ENCODE assay signal across 30 cellular contexts in the genomic region with DNA sequence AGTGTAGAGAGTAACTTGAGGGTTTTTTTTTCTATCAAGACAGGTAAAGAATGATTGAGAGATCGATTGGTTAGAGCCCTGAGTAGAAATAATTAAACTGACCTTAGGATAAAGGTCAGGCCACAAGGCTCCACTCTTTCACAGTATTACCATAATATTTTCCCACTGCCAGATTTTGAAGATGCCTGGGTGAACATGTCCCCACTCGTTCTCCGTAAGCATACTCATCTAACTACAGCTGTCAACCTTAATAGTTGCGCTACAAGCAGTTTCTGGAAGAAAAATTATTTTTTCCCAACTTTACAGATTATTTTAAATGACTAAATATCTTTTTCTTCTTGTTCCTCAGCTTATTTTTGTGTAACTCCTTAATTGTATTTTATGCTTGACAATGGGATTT.
"Had no signal": no experiment of that assay in that cellular context is flagged by ENCODE, and none has a peak within 500 bp of the region (broad histone marks: within the 10 kb centered on the region; RNA-seq: fewer than 3 reads in every experiment).

No MANE protein-coding gene starts in this region.

- H3K27ac ChIP-seq: adrenal gland, body of pancreas, brain microvascular endothelial cell, cardiac muscle cell, VCaP had no signal

- H3K4me1 ChIP-seq: adrenal gland, body of pancreas had no signal

- H3K4me3 ChIP-seq: adrenal gland, body of pancreas, cardiac muscle cell had no signal

- H3K36me3 ChIP-seq: adrenal gland, brain microvascular endothelial cell, cardiac muscle cell had no signal

- H3K9me3 ChIP-seq: body of pancreas had no signal

- DNase-seq: activated B cell treated with CpG ODN at 0.5 μM for 24 hours; activated CD4-positive, alpha-beta memory T cell treated with anti-CD3 and anti-CD28 coated beads for 36 hours; activated CD4-positive, alpha-beta T cell treated with anti-CD3 and anti-CD28 coated beads for 4 hours; activated CD4-positive, alpha-beta T cell treated with anti-CD3 and anti-CD28 coated beads, Interleukin-2, amount 10 ng/mL, durations not matched to agents 24 days and 14 days; activated CD4-positive, alpha-beta T cell treated with anti-CD3 and anti-CD28 coated beads, Interleukin-2, amount 50 U/mL, for 1 hour; activated CD4-positive, alpha-beta T cell treated with anti-CD3 and anti-CD28 coated beads, Interleukin-2, amount 50 U/mL, for 4 hours; activated CD4-positive, CD25-positive, alpha-beta regulatory T cell treated with anti-CD3 and anti-CD28 coated beads, Interleukin-2, amount 50 U/mL, for 72 hours; activated CD8-positive, alpha-beta memory T cell treated with anti-CD3 and anti-CD28 coated beads, Interleukin-2, amount 50 U/mL, for 4 hours; activated CD8-positive, alpha-beta T cell treated with anti-CD3 and anti-CD28 coated beads for 36 hours; activated effector memory CD4-positive, alpha-beta T cell treated with anti-CD3 and anti-CD28 coated beads, Interleukin-2, amount 50 U/mL, for 16 hours; activated gamma-delta T cell treated with Interleukin-2 at 50 U/mL for 16 hours; activated naive CD4-positive, alpha-beta T cell; activated naive CD4-positive, alpha-beta T cell treated with anti-CD3 and anti-CD28 coated beads for 36 hours; activated naive CD4-positive, alpha-beta T cell treated with anti-CD3 and anti-CD28 coated beads, Interleukin-2, amount 50 U/mL, for 16 hours; activated naive CD8-positive, alpha-beta T cell treated with anti-CD3 and anti-CD28 coated beads for 36 hours; activated T-cell treated with anti-CD3 and anti-CD28 coated beads for 4 hours; activated T-cell treated with anti-CD3 and anti-CD28 coated beads, Interleukin-2, amount 50 U/mL, for 1 hour; activated T-cell treated with anti-CD3 and anti-CD28 coated beads, Interleukin-2, amount 50 U/mL, for 4 hours; activated T-cell treated with anti-CD3 and anti-CD28 coated beads, Interleukin-2, amount 50 U/mL, for 72 hours; adrenal gland; amniotic stem cell; aorta; body of pancreas; brain microvascular endothelial cell; caudate nucleus; cerebellar nuclear complex; T-helper 2 cell; T-helper 9 cell had no signal

- H3K27me3 ChIP-seq: adrenal gland, body of pancreas, brain microvascular endothelial cell, cardiac muscle cell had no signal
